Comparison of ENCODE assay signal across 8 cellular contexts in the genomic region with DNA sequence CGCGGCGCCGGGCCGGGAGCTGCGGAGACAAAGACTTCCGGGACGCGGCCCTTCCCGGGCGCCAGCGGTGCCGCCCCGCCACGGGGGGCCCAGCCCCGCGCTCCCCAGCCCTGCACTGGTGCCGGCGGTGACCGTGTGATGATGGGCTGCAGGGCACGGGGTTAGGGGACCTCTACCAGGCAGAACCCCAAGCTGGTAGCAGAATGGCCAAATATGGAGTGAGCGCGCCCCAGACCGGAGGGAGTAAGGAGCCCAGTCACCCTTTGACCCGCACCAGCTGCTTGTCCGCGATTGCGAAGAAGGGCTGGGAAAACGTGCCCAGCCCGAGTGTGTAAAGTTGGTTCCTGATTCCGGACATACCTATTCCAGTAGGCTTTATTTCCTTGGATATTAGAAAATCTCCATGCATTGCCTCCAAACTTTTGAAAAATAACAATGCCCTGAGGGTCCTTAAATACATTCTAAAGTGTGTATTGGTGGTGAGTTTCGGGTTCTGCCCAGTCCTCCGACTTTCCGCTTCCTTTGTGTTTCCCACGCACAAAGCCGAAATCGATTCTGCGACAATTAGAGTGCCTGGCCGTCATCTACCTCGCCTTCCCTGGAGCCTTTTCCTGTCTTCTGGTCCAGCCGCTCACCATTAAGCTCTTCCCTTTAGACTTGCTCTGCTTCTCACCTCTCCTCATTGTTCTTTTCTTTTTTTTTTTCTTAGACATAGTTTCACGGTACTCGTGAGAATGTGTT. TPM values are rescaled to one million over a fixed set of nuclear protein-coding genes. Genes with fewer than 3 reads are reported as not detected.
DNase-seq lines count a peak whose midpoint lies in the region; TF ChIP-seq lines count a peak whose summit lies in the region.

No MANE protein-coding gene starts in this region.

- DNase-seq in NCI-H82 (lab: John Stamatoyannopoulos, UW) = peak; percentile 42
- no peak for DNase-seq in NCI-H82 treated with DMSO at 0.1 percent for 48 hours (lab: John Stamatoyannopoulos, UW; ENCODE audit: unreplicated experiment)
- peak; percentile 15 for DNase-seq in H4 (ENCODE audit: low spot score)
- DNase-seq in T follicular helper cell (ENCODE audit: low read depth) = peak; percentile 4
- peak; percentile 75 for DNase-seq in endodermal cell
- peak; percentile 25 to 49 for DNase-seq in tibial nerve (ENCODE audit: low spot score in 2 of 2)

- H3K27me3 ChIP-seq in endodermal cell (ENCODE audit: control insufficient read depth, insufficient read depth, low read length, poor library complexity, severe bottlenecking) (peaks cover 39% of the 10 kb centered on the region), tibial nerve (no peaks in the 10 kb centered on the region)

- no peak overlapping the region for H3K4me3 Mint-ChIP-seq in endodermal cell

- no peak for TF ChIP-seq CTCF in endodermal cell (conservative IDR thresholded peaks at IDR 0.05)
- TF ChIP-seq CTCF in tibial nerve (IDR thresholded peaks at IDR 0.05) = no peak

- peaks cover 12% of the 10 kb centered on the region for H3K4me1 Mint-ChIP-seq in endodermal cell

- H3K36me3 ChIP-seq in KOPT-K1 (ENCODE audit: insufficient read depth, low read length) (peaks cover 22% of the 10 kb centered on the region), endodermal cell (ENCODE audit: control insufficient read depth, insufficient read depth, low read length) (peaks cover 6% of the 10 kb centered on the region), mesodermal cell (ENCODE audit: control insufficient read depth, insufficient read depth, low read length) (peaks cover 25% of the 10 kb centered on the region), tibial nerve (no peaks in the 10 kb centered on the region)

- TF ChIP-seq POLR2A in tibial nerve (IDR thresholded peaks at IDR 0.05) = no peak

- H3K9ac ChIP-seq in endodermal cell (ENCODE audit: extremely low read depth, low read length, poor library complexity, severe bottlenecking) = peak overlapping the region; percentile 74

- peaks cover 26% of the 10 kb centered on the region for H3K27me3 Mint-ChIP-seq in endodermal cell (ENCODE audit: insufficient read depth)

- WGBS in endodermal cell (ENCODE audit: insufficient coverage in 1 of 2, insufficient read length in 1 of 2), 2 experiments = 2 to 3% methylated on average over 13 to 43 of the region's 43 CpGs
- WGBS in mesodermal cell (ENCODE audit: insufficient coverage in 2 of 2), 2 experiments = 0 to 1% methylated on average over 23 to 27 of the region's 43 CpGs
- 20 to 22% methylated on average over 22 to 28 of the region's 43 CpGs for WGBS in tibial nerve, 2 donors

- TF ChIP-seq EP300 in tibial nerve (IDR thresholded peaks at IDR 0.05) = no peak

- peaks cover under 1% of the 10 kb centered on the region for H3K36me3 Mint-ChIP-seq in endodermal cell (ENCODE audit: low read depth)

- no peaks in the 10 kb centered on the region for H3K4me1 ChIP-seq in endodermal cell (ENCODE audit: control insufficient read depth, insufficient read depth, low read length)
- H3K4me1 ChIP-seq in mesodermal cell (ENCODE audit: control insufficient read depth, insufficient read depth, low read length, poor library complexity, severe bottlenecking) = peaks cover 9% of the 10 kb centered on the region
- peaks cover 0 to 23% (median 12%) of the 10 kb centered on the region in 4 donors for H3K4me1 ChIP-seq in tibial nerve

- no peak overlapping the region for H3K27ac Mint-ChIP-seq in endodermal cell

- H3K9me3 ChIP-seq in KOPT-K1 (ENCODE audit: insufficient read depth, low read length, poor library complexity, severe bottlenecking) (no peaks in the 10 kb centered on the region), endodermal cell (ENCODE audit: control insufficient read depth, low read length) (no peaks in the 10 kb centered on the region), mesodermal cell (ENCODE audit: control insufficient read depth, low read length) (no peaks in the 10 kb centered on the region), tibial nerve (no peaks in the 10 kb centered on the region)

- H3K27ac ChIP-seq in KOPT-K1 (ENCODE audit: low read depth, low read length, poor library complexity, severe bottlenecking) = peak overlapping the region; percentile 92
- peak overlapping the region; percentile 93 for H3K27ac ChIP-seq in endodermal cell (ENCODE audit: low read depth, low read length)
- peak overlapping the region; percentile 87 for H3K27ac ChIP-seq in mesodermal cell (ENCODE audit: low read depth, low read length, severe bottlenecking)
- H3K27ac ChIP-seq in tibial nerve = peak overlapping the region in 3 of 4 donors; percentile 72 to 85 (median 73)

- H3K4me3 ChIP-seq in endodermal cell (ENCODE audit: low read length) (peak overlapping the region; percentile 83), mesodermal cell (ENCODE audit: extremely low read depth, insufficient read depth, low read length, poor library complexity, severe bottlenecking) (peak overlapping the region; percentile 93), tibial nerve (peak overlapping the region; percentile 47 to 84 (median 70))

- no peaks in the 10 kb centered on the region for H3K9me3 Mint-ChIP-seq in endodermal cell

RNA-seq across cellular contexts. Expression of gene ABRACL, which starts 1.1 kb away (rescaled TPM):
- 53.1 and 68.9 TPM in 2 replicates for total RNA-seq in H4 (2014; rRNA removed; shearing (Covaris generic))
- total RNA-seq in endodermal cell (10 to 100 TPM; 24.7 to 45.8 TPM), tibial nerve (1 to 10 TPM; 2.2 to 4.6 (median 3.2) TPM)
- 94.9 TPM for polyA plus RNA-seq in endodermal cell (2013, experiment 1 of 2)
- 90.8 TPM for polyA plus RNA-seq in endodermal cell (2013, experiment 2 of 2)
- 135 TPM for polyA plus RNA-seq in mesodermal cell (2013, experiment 1 of 2)
- polyA plus RNA-seq in mesodermal cell (2013, experiment 2 of 2) = 133 TPM

RNA-seq across cellular contexts. Expression of gene REPS1, which starts 41.6 kb away (rescaled TPM):
- 19.7 and 25.1 TPM in 2 replicates for total RNA-seq in H4 (2014; rRNA removed; shearing (Covaris generic))
- total RNA-seq in endodermal cell = 10 to 100 TPM; 33.0 to 34.1 TPM
- polyA plus RNA-seq in endodermal cell (2013, experiment 1 of 2) = 57.1 TPM
- polyA plus RNA-seq in endodermal cell (2013, experiment 2 of 2) = 56.3 TPM
- 54.6 TPM for polyA plus RNA-seq in mesodermal cell (2013, experiment 1 of 2)
- polyA plus RNA-seq in mesodermal cell (2013, experiment 2 of 2) = 52.9 TPM
- 10 to 100 TPM; 31.0 to 66.0 (median 50.6) TPM for total RNA-seq in tibial nerve
